Comparison of ENCODE assay signal across 8 cellular contexts in genomic region chr1:44632511-44633072, GRCh38. TPM values are rescaled to one million over a fixed set of nuclear protein-coding genes. Genes with fewer than 3 reads are reported as not detected.
DNase-seq lines count a peak whose midpoint lies in the region; ATAC-seq and TF ChIP-seq lines count a peak whose summit lies in the region.

No MANE protein-coding gene starts in this region.

- no peak overlapping the region for H4K8ac ChIP-seq in mesendoderm (ENCODE audit: low read depth, low read length)

- H3K27ac ChIP-seq in caudate nucleus (ENCODE audit: low read depth, low read length) (peak overlapping the region; percentile 46), mesendoderm (ENCODE audit: low read depth, low read length) (peak overlapping the region; percentile 67), vagina (peak overlapping the region; percentile 89)

- H3K4me1 ChIP-seq in NT2/D1 (ENCODE audit: insufficient read depth, insufficient read length) (peaks cover 14% of the 10 kb centered on the region), mesendoderm (ENCODE audit: control insufficient read depth, low read depth, low read length) (peaks cover 8% of the 10 kb centered on the region), vagina (peaks cover 30% of the 10 kb centered on the region)

- TF ChIP-seq CTCF in vagina (IDR thresholded peaks at IDR 0.05): no peak

- H3K9ac ChIP-seq in NT2/D1 (ENCODE audit: insufficient read length, low read depth) (peak overlapping the region; percentile 87), mesendoderm (ENCODE audit: low read length) (peak overlapping the region; percentile 72)

- H3K4me3 ChIP-seq in NT2/D1 (ENCODE audit: insufficient read length, low read depth) (peak overlapping the region; percentile 67), mesendoderm (ENCODE audit: low read length) (peak overlapping the region; percentile 43), vagina (peak overlapping the region; percentile 73 to 98)

- no peak overlapping the region for H3K23ac ChIP-seq in mesendoderm (ENCODE audit: low read length)

- H2BK15ac ChIP-seq in mesendoderm (replicated peaks; ENCODE audit: low read depth): no peak overlapping the region

- H3K4ac ChIP-seq in mesendoderm (ENCODE audit: low read depth, low read length): no peak overlapping the region

- no peak overlapping the region for H2BK5ac ChIP-seq in mesendoderm (ENCODE audit: low read length)

- H4K5ac ChIP-seq in mesendoderm (ENCODE audit: low read length): no peak overlapping the region

- H3K56ac ChIP-seq in mesendoderm (ENCODE audit: low read length): peak overlapping the region; percentile 87

- no peak overlapping the region for H2AK5ac ChIP-seq in mesendoderm (ENCODE audit: low read length)

- H3K36me3 ChIP-seq in NT2/D1 (ENCODE audit: insufficient read depth, insufficient read length, low read length) (peaks cover 52% of the 10 kb centered on the region), mesendoderm (ENCODE audit: control insufficient read depth, insufficient read depth, low read length) (peaks cover 13% of the 10 kb centered on the region), vagina (peaks cover 0 to 27% of the 10 kb centered on the region in 2 donors)

- peaks cover 23% of the 10 kb centered on the region for H3K79me1 ChIP-seq in mesendoderm (ENCODE audit: low read length)

- H3K79me2 ChIP-seq in mesendoderm (ENCODE audit: control insufficient read depth, insufficient read depth, low read length): peaks cover 9% of the 10 kb centered on the region

- WGBS in mesendoderm (ENCODE audit: extremely low coverage, insufficient coverage, low lambda C conversion rate): no CpG with 5 or more reads among the region's 14 CpGs

- H3K4me2 ChIP-seq in mesendoderm (ENCODE audit: low read length): peak overlapping the region; percentile 63

- DNase-seq in NT2/D1 (ENCODE audit: low read depth, low spot score) (no peak), caudate nucleus (lab: John Stamatoyannopoulos, UW) (no peak), mesendoderm (peak; percentile 85), vagina (ENCODE audit: extremely low spot score in 2 of 2) (no peak), Ammon's horn (ENCODE audit: low spot score) (no peak), HK-2 (ENCODE audit: unreplicated experiment) (no peak)

- H3K9me3 ChIP-seq in NT2/D1 (ENCODE audit: insufficient read depth, low read length) (no peaks in the 10 kb centered on the region), vagina (no peaks in the 10 kb centered on the region)

- ATAC-seq in GM19455 (IDR thresholded peaks at IDR 0.05; ENCODE audit: unreplicated experiment) (peak; percentile 2), GM21528 (IDR thresholded peaks at IDR 0.05; ENCODE audit: low FRiP score, unreplicated experiment) (no peak)

- intact Hi-C loops in vagina (cut with DNase I): no loop called here

- H3K27me3 ChIP-seq in NT2/D1 (ENCODE audit: insufficient read depth, insufficient read length): no peaks in the 10 kb centered on the region
- H3K27me3 ChIP-seq in mesendoderm (ENCODE audit: insufficient read depth, low read length, poor library complexity): no peaks in the 10 kb centered on the region
- H3K27me3 ChIP-seq in vagina: no peaks in the 10 kb centered on the region

- no peak for TF ChIP-seq POLR2A in vagina (IDR thresholded peaks at IDR 0.05)

- H2BK120ac ChIP-seq in mesendoderm (ENCODE audit: low read depth, low read length): no peak overlapping the region

- H3K18ac ChIP-seq in mesendoderm (ENCODE audit: low read length): peak overlapping the region; percentile 75

RNA-seq across cellular contexts. Expression of gene TMEM53, which starts 41.7 kb away (rescaled TPM):
- 5.8 TPM for polyA plus RNA-seq in mesendoderm (2013, experiment 1 of 2)
- polyA plus RNA-seq in mesendoderm (2013, experiment 2 of 2): 5.4 TPM
- total RNA-seq in vagina: 7.9 TPM

RNA-seq across cellular contexts. Expression of gene ARMH1, which starts 41.9 kb away (rescaled TPM):
- polyA plus RNA-seq in mesendoderm (2013, experiment 1 of 2): 0.27 TPM
- polyA plus RNA-seq in mesendoderm (2013, experiment 2 of 2): 0.10 TPM
- not detected for total RNA-seq in vagina
